Comparison of ENCODE assay signal across 24 cellular contexts in genomic region chr4:7014815-7015214, GRCh38. TPM values are rescaled to one million over a fixed set of nuclear protein-coding genes. Genes with fewer than 3 reads are reported as not detected.
DNase-seq lines count a peak whose midpoint lies in the region; ATAC-seq lines count a peak whose summit lies in the region.
"Had no signal": no experiment of that assay in that cellular context is flagged by ENCODE, and none has a peak within 500 bp of the region (broad histone marks: within the 10 kb centered on the region; RNA-seq: fewer than 3 reads in every experiment).

No MANE protein-coding gene starts in this region.

- H3K27ac Mint-ChIP-seq in stimulated activated naive CD8-positive, alpha-beta T cell treated with anti-CD3 and anti-CD28 coated beads, Interleukin-15, Interleukin-2, amounts not matched to agents 100 ng/mL and 50 ng/mL, for 24 hours, result peak overlapping the region; percentile 49
- peak overlapping the region; percentile 67 for H3K27ac Mint-ChIP-seq in activated T-helper 17 cell treated with anti-CD3 and anti-CD28 coated beads, Interleukin-2, amount 50 U/mL, for 72 hours
- H3K27ac Mint-ChIP-seq in naive thymus-derived CD4-positive, alpha-beta T cell, result peak overlapping the region in 5 of 9 donors; percentile 8 to 40 (median 34)
- H3K27ac Mint-ChIP-seq: GM23338; natural killer cell treated with Interleukin-12 subunit alpha and Interleukin-12 subunit beta and Interleukin-15 and Interleukin-18, amount 100 ng/mL, for 72 hours had no signal

- DNase-seq in stimulated activated naive CD8-positive, alpha-beta T cell treated with anti-CD3 and anti-CD28 coated beads, Interleukin-15, Interleukin-2, amounts not matched to agents 100 U/mL and 50 U/mL, for 24 hours, result no peak
- no peak for DNase-seq in naive thymus-derived CD4-positive, alpha-beta T cell
- DNase-seq in inferior parietal cortex (ENCODE audit: extremely low spot score) (no peak), Right ventricle myocardium superior (no peak)
- DNase-seq: CD4-positive, alpha-beta memory T cell; cerebellar nuclear complex; islet precursor cell; NCI-H1092; NCI-H1694 treated with DMSO at 0.1 percent for 48 hours; NCI-H2171; NCI-H510A; OCI-M1; stimulated activated CD4-positive, alpha-beta T cell treated with anti-CD3 and anti-CD28 coated beads, Interleukin-1b, Interleukin-23, amount 100 ng/mL, for 48 hours; stimulated activated CD8-positive, alpha-beta memory T cell treated with anti-CD3 and anti-CD28 coated beads, Interleukin-4, amount 100 ng/mL, for 48 hours; T-helper 2 cell; upper lobe of left lung had no signal

- H3K27me3 ChIP-seq in naive thymus-derived CD4-positive, alpha-beta T cell (ENCODE audit: control insufficient read depth in 2 of 2, insufficient read depth in 2 of 2, low read length in 2 of 2), result no peaks in the 10 kb centered on the region
- H3K27me3 ChIP-seq: upper lobe of left lung had no signal

- CTCF ChIA-PET in naive thymus-derived CD4-positive, alpha-beta T cell (lab: Charles Lee), result no interaction called here

- ATAC-seq in stimulated activated naive CD8-positive, alpha-beta T cell treated with anti-CD3 and anti-CD28 coated beads, Interleukin-15, Interleukin-2, amounts not matched to agents 100 U/mL and 50 U/mL, for 24 hours, result no peak
- no peak for ATAC-seq in activated T-helper 17 cell treated with anti-CD3 and anti-CD28 coated beads, Interleukin-2, amount 50 U/mL, for 72 hours (replicated peaks)
- no peak for ATAC-seq in naive thymus-derived CD4-positive, alpha-beta T cell
- ATAC-seq in HG03280 (IDR thresholded peaks at IDR 0.05; ENCODE audit: unreplicated experiment) (no peak), Right ventricle myocardium superior (ENCODE audit: poor library complexity) (no peak)
- ATAC-seq: GM23338 had no signal

- H3K4me1 Mint-ChIP-seq in stimulated activated naive CD8-positive, alpha-beta T cell treated with anti-CD3 and anti-CD28 coated beads, Interleukin-15, Interleukin-2, amounts not matched to agents 100 ng/mL and 50 ng/mL, for 24 hours (ENCODE audit: low read depth), result peaks cover 10% of the 10 kb centered on the region
- H3K4me1 Mint-ChIP-seq in activated T-helper 17 cell treated with anti-CD3 and anti-CD28 coated beads, Interleukin-2, amount 50 U/mL, for 72 hours, result no peaks in the 10 kb centered on the region
- peaks cover 0 to 17% (median 0%) of the 10 kb centered on the region in 7 donors for H3K4me1 Mint-ChIP-seq in naive thymus-derived CD4-positive, alpha-beta T cell
- H3K4me1 Mint-ChIP-seq: CD4-positive, alpha-beta memory T cell had no signal

- no peak overlapping the region for H3K27ac ChIP-seq in naive thymus-derived CD4-positive, alpha-beta T cell (ENCODE audit: low read depth, low read length)
- H3K27ac ChIP-seq: SK-N-MC, skin epidermis, upper lobe of left lung had no signal

- no peaks in the 10 kb centered on the region for H3K9me3 Mint-ChIP-seq in stimulated activated naive CD8-positive, alpha-beta T cell treated with anti-CD3 and anti-CD28 coated beads, Interleukin-15, Interleukin-2, amounts not matched to agents 100 ng/mL and 50 ng/mL, for 24 hours
- no peaks in the 10 kb centered on the region for H3K9me3 Mint-ChIP-seq in activated T-helper 17 cell treated with anti-CD3 and anti-CD28 coated beads, Interleukin-2, amount 50 U/mL, for 72 hours
- H3K9me3 Mint-ChIP-seq in naive thymus-derived CD4-positive, alpha-beta T cell, result peaks cover 0 to 3% (median 0%) of the 10 kb centered on the region in 11 donors
- H3K9me3 Mint-ChIP-seq: activated T-helper 2 cell treated with anti-CD3 and anti-CD28 coated beads, Interferon-gamma antibody, Interleukin-2, Interleukin-4, amounts not matched to agents 10 μg/mL and 5 μg/mL and 100 μg/mL, durations not matched to agents 14 hours and 24 hours and 36 hours; GM23338; natural killer cell treated with Interleukin-12 subunit alpha and Interleukin-12 subunit beta and Interleukin-15 and Interleukin-18, amount 100 ng/mL, for 72 hours had no signal

- H3K9me3 ChIP-seq in naive thymus-derived CD4-positive, alpha-beta T cell (ENCODE audit: control insufficient read depth in 2 of 3, low read length in 3 of 3), result no peaks in the 10 kb centered on the region
- H3K9me3 ChIP-seq: upper lobe of left lung had no signal

- H3K27me3 Mint-ChIP-seq in stimulated activated naive CD8-positive, alpha-beta T cell treated with anti-CD3 and anti-CD28 coated beads, Interleukin-15, Interleukin-2, amounts not matched to agents 100 ng/mL and 50 ng/mL, for 24 hours, result no peaks in the 10 kb centered on the region
- H3K27me3 Mint-ChIP-seq in activated T-helper 17 cell treated with anti-CD3 and anti-CD28 coated beads, Interleukin-2, amount 50 U/mL, for 72 hours, result no peaks in the 10 kb centered on the region
- no peaks in the 10 kb centered on the region for H3K27me3 Mint-ChIP-seq in naive thymus-derived CD4-positive, alpha-beta T cell
- H3K27me3 Mint-ChIP-seq: CD4-positive, alpha-beta memory T cell; natural killer cell treated with Interleukin-12 subunit alpha and Interleukin-12 subunit beta and Interleukin-15 and Interleukin-18, amount 100 ng/mL, for 72 hours had no signal

- peaks cover 4 to 88% (median 13%) of the 10 kb centered on the region in 3 experiments for H3K36me3 ChIP-seq in naive thymus-derived CD4-positive, alpha-beta T cell (ENCODE audit: control insufficient read depth in 2 of 3, insufficient read depth in 3 of 3, low read length in 3 of 3)

- peaks cover 54% of the 10 kb centered on the region for H3K36me3 Mint-ChIP-seq in stimulated activated naive CD8-positive, alpha-beta T cell treated with anti-CD3 and anti-CD28 coated beads, Interleukin-15, Interleukin-2, amounts not matched to agents 100 ng/mL and 50 ng/mL, for 24 hours (ENCODE audit: low read depth)
- peaks cover 89% of the 10 kb centered on the region for H3K36me3 Mint-ChIP-seq in activated T-helper 17 cell treated with anti-CD3 and anti-CD28 coated beads, Interleukin-2, amount 50 U/mL, for 72 hours (ENCODE audit: low read depth)
- H3K36me3 Mint-ChIP-seq in naive thymus-derived CD4-positive, alpha-beta T cell, result peaks cover 0 to 41% (median 15%) of the 10 kb centered on the region in 5 donors

- H3K4me3 Mint-ChIP-seq in stimulated activated naive CD8-positive, alpha-beta T cell treated with anti-CD3 and anti-CD28 coated beads, Interleukin-15, Interleukin-2, amounts not matched to agents 100 ng/mL and 50 ng/mL, for 24 hours, result no peak overlapping the region
- H3K4me3 Mint-ChIP-seq in activated T-helper 17 cell treated with anti-CD3 and anti-CD28 coated beads, Interleukin-2, amount 50 U/mL, for 72 hours, result no peak overlapping the region
- no peak overlapping the region for H3K4me3 Mint-ChIP-seq in naive thymus-derived CD4-positive, alpha-beta T cell
- H3K4me3 Mint-ChIP-seq: GM23338; natural killer cell treated with Interleukin-12 subunit alpha and Interleukin-12 subunit beta and Interleukin-15 and Interleukin-18, amount 100 ng/mL, for 72 hours had no signal

- H3K4me1 ChIP-seq in naive thymus-derived CD4-positive, alpha-beta T cell (ENCODE audit: control insufficient read depth in 2 of 2, insufficient read depth in 2 of 2, low read length in 2 of 2), result no peaks in the 10 kb centered on the region
- H3K4me1 ChIP-seq: upper lobe of left lung had no signal

- POLR2A ChIA-PET in naive thymus-derived CD4-positive, alpha-beta T cell (lab: Charles Lee), result interaction anchor here (0.8 kb wide), 1 partner anchor 11 kb away, joined by 3 read pairs; no protein-coding TSS in a partner anchor

- no peak overlapping the region for H3K4me3 ChIP-seq in naive thymus-derived CD4-positive, alpha-beta T cell (ENCODE audit: low read length)
- H3K4me3 ChIP-seq: GM23338, SK-N-MC, skin epidermis, upper lobe of left lung had no signal

- intact Hi-C loops in naive thymus-derived CD4-positive, alpha-beta T cell (cut with micrococcal nuclease), result no loop called here
- intact Hi-C loops in Right ventricle myocardium superior (cut with DNase I), result no loop called here

RNA-seq across cellular contexts. Expression of gene TADA2B, which starts 28.4 kb away (rescaled TPM):
- total RNA-seq in activated T-helper 17 cell treated with anti-CD3 and anti-CD28 coated beads, Interleukin-2, amount 50 U/mL, for 72 hours, result 10 to 100 TPM in 1 of 2 donors, 1 to 10 TPM in 1; 8.5 to 13.0 TPM
- total RNA-seq in naive thymus-derived CD4-positive, alpha-beta T cell, result 10 to 100 TPM; 26.8 to 49.0 (median 41.5) TPM
- 1 to 10 TPM; 4.0 to 5.3 TPM for polyA plus RNA-seq in naive thymus-derived CD4-positive, alpha-beta T cell
- 35.5 TPM for total RNA-seq in Right ventricle myocardium superior

RNA-seq across cellular contexts. Expression of gene GRPEL1, which starts 53.0 kb away (rescaled TPM):
- 10 to 100 TPM; 56.3 to 92.5 TPM for total RNA-seq in activated T-helper 17 cell treated with anti-CD3 and anti-CD28 coated beads, Interleukin-2, amount 50 U/mL, for 72 hours
- total RNA-seq in naive thymus-derived CD4-positive, alpha-beta T cell, result 10 to 100 TPM; 34.5 to 53.3 (median 49.1) TPM
- polyA plus RNA-seq in naive thymus-derived CD4-positive, alpha-beta T cell, result 10 to 100 TPM; 38.3 to 45.0 TPM
- total RNA-seq in Right ventricle myocardium superior, result 60.2 TPM
